ENCODE assay signal across 29 cellular contexts in the genomic region with DNA sequence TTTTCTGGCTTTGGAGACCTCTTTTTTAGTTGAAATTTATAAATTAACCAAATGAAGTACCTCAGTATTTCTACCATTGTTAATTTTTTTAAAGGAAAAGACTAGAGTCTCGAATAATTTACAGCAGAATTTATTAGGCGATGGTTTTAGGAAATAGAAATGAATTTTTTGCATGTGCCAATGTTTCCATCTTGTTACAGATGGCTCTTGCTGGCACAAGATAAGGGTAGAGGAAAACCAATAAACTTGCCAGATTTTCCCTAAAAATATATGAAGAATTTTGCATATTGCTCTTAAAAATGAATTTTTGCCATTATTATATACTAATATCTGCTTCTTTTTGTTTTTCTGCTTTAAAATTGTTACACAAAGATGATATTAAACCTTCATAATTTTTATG.
"Had no signal": no experiment of that assay in that cellular context is flagged by ENCODE, and none has a peak within 500 bp of the region (broad histone marks: within the 10 kb centered on the region; RNA-seq: fewer than 3 reads in every experiment).

No MANE protein-coding gene starts in this region.

- DNase-seq: activated B cell treated with CpG ODN at 0.5 μM for 24 hours; activated CD4-positive, alpha-beta memory T cell treated with anti-CD3 and anti-CD28 coated beads for 36 hours; activated CD4-positive, alpha-beta T cell treated with anti-CD3 and anti-CD28 coated beads for 4 hours; activated CD4-positive, alpha-beta T cell treated with anti-CD3 and anti-CD28 coated beads, Interleukin-2, amount 10 ng/mL, durations not matched to agents 24 days and 14 days; activated CD4-positive, alpha-beta T cell treated with anti-CD3 and anti-CD28 coated beads, Interleukin-2, amount 50 U/mL, for 1 hour; activated CD4-positive, alpha-beta T cell treated with anti-CD3 and anti-CD28 coated beads, Interleukin-2, amount 50 U/mL, for 4 hours; activated CD4-positive, CD25-positive, alpha-beta regulatory T cell treated with anti-CD3 and anti-CD28 coated beads, Interleukin-2, amount 50 U/mL, for 72 hours; activated CD8-positive, alpha-beta memory T cell treated with anti-CD3 and anti-CD28 coated beads, Interleukin-2, amount 50 U/mL, for 4 hours; activated CD8-positive, alpha-beta T cell treated with anti-CD3 and anti-CD28 coated beads for 36 hours; activated effector memory CD4-positive, alpha-beta T cell treated with anti-CD3 and anti-CD28 coated beads, Interleukin-2, amount 50 U/mL, for 16 hours; activated gamma-delta T cell treated with Interleukin-2 at 50 U/mL for 16 hours; activated naive CD4-positive, alpha-beta T cell; activated naive CD4-positive, alpha-beta T cell treated with anti-CD3 and anti-CD28 coated beads for 36 hours; activated naive CD4-positive, alpha-beta T cell treated with anti-CD3 and anti-CD28 coated beads, Interleukin-2, amount 50 U/mL, for 16 hours; activated naive CD8-positive, alpha-beta T cell treated with anti-CD3 and anti-CD28 coated beads for 36 hours; activated T-cell treated with anti-CD3 and anti-CD28 coated beads for 4 hours; activated T-cell treated with anti-CD3 and anti-CD28 coated beads, Interleukin-2, amount 50 U/mL, for 1 hour; activated T-cell treated with anti-CD3 and anti-CD28 coated beads, Interleukin-2, amount 50 U/mL, for 4 hours; activated T-cell treated with anti-CD3 and anti-CD28 coated beads, Interleukin-2, amount 50 U/mL, for 72 hours; adrenal gland; amniotic stem cell; aorta; body of pancreas; brain microvascular endothelial cell; T-helper 2 cell; T-helper 9 cell had no signal

- H3K9me3 ChIP-seq: body of pancreas, breast epithelium had no signal

- H3K36me3 ChIP-seq: adrenal gland, brain microvascular endothelial cell, breast epithelium had no signal

- H3K4me3 ChIP-seq: adrenal gland, body of pancreas, breast epithelium, coronary artery had no signal

- H3K4me1 ChIP-seq: adrenal gland, body of pancreas, breast epithelium had no signal

- H3K27me3 ChIP-seq: adrenal gland, body of pancreas, brain microvascular endothelial cell, breast epithelium had no signal

- H3K27ac ChIP-seq: adrenal gland, body of pancreas, brain microvascular endothelial cell, breast epithelium, coronary artery, VCaP had no signal
